15 cellular contexts compared by ENCODE assay signal in the genomic region with DNA sequence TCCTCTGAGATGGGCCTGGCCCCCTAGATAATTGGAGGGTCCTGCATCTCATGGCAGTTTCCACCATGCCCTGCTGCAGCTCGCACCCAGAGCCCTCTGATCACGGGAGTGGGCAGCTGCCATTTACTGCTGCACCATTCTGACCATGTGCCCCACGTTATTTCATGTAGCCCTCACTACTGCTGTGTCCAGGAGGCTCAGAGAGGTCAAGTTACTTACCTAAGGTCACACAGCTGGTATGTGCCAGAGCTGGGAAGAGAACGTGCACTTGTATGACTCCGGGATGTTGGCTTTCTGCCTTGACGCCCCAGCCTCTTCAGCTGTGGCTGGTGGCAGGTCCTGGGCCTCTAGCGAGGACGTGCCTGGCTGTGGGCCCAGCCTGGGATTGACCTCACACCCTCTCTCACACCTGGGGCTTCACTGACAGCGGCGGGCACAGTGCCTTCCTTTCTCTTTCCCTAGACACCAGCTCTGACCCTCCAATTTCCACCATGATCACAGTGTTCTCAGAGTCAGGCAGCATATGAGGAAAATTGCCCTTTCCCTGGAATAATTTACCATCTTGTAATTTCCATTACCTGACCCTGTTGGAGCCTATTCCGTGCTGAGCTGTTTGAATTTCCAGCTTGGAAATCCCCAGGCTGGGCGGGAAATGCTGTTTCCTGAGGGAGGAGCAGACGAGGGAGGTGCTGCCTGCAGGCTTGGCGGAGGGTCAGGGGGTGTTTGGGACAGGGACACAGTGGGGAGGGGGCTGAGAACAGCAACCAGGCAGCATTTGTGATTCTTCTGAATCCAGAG. TPM values are rescaled to one million over a fixed set of nuclear protein-coding genes. Genes with fewer than 3 reads are reported as not detected.
DNase-seq lines count a peak whose midpoint lies in the region; ATAC-seq, FAIRE-seq and TF ChIP-seq lines count a peak whose summit lies in the region.
"Had no signal": no experiment of that assay in that cellular context is flagged by ENCODE, and none has a peak within 500 bp of the region (broad histone marks: within the 10 kb centered on the region; RNA-seq: fewer than 3 reads in every experiment).

No MANE protein-coding gene starts in this region.

- ATAC-seq in HepG2: peak; percentile 34
- ATAC-seq: activated CD8-positive, alpha-beta T cell treated with anti-CD3 and anti-CD28 coated beads, Interleukin-2, amount 10 ng/mL, durations not matched to agents 7 days and 5 days had no signal

- H2BK120ac ChIP-seq in H1 (replicated peaks; ENCODE audit: low read depth, low read length): no peak overlapping the region

- H3K27me3 ChIP-seq in H1 (replicated peaks in 1 of 4; ENCODE audit: control insufficient read depth in 3 of 4, extremely low read depth in 1 of 4, insufficient read depth in 3 of 4, low read length in 3 of 4): no peaks in the 10 kb centered on the region; a peak in 1 of 7 replicates
- peaks cover 2 to 25% of the 10 kb centered on the region in 2 experiments; a peak in 3 of 5 replicates for H3K27me3 ChIP-seq in HepG2 (ENCODE audit: control insufficient read depth in 1 of 2, insufficient read depth in 2 of 2, low read length in 2 of 2)
- H3K27me3 ChIP-seq in skeletal muscle tissue (ENCODE audit: control insufficient read depth in 3 of 3, insufficient read depth in 3 of 3, low read length in 3 of 3): peaks cover 44 to 72% (median 60%) of the 10 kb centered on the region in 3 donors

- H3K9ac ChIP-seq in H1 (replicated peaks in 1 of 4; ENCODE audit: extremely low read depth in 1 of 4, low read depth in 3 of 4, low read length in 3 of 4) (no peak overlapping the region), HepG2 (ENCODE audit: insufficient read depth, low read depth, low read length) (no peak overlapping the region), skeletal muscle tissue (ENCODE audit: low read depth in 1 of 3, low read length in 3 of 3) (peak overlapping the region in 1 of 3 donors; percentile 50)

- no peak overlapping the region for H2BK15ac ChIP-seq in H1 (ENCODE audit: low read length)

- intact Hi-C loops in HepG2 (cut with micrococcal nuclease; ENCODE audit: unreplicated experiment): no loop called here

- H2BK12ac ChIP-seq in H1 (ENCODE audit: low read depth, low read length): no peak overlapping the region

- H3K36me3 Mint-ChIP-seq in HFFc6 (ENCODE audit: low read depth): no peaks in the 10 kb centered on the region
- H3K36me3 Mint-ChIP-seq: CD14-positive monocyte had no signal

- H3K27ac Mint-ChIP-seq in HFFc6: no peak overlapping the region
- H3K27ac Mint-ChIP-seq: activated CD8-positive, alpha-beta T cell treated with anti-CD3 and anti-CD28 coated beads, Interleukin-2, amount 10 ng/mL, durations not matched to agents 7 days and 5 days had no signal

- H3K4me3 ChIP-seq in H1 (ENCODE audit: extremely low read depth in 1 of 4, insufficient read depth in 2 of 4, low read depth in 3 of 4, low read length in 4 of 4) (no peak overlapping the region), HepG2 (replicated peaks in 1 of 3; ENCODE audit: insufficient read depth in 1 of 3, low read depth in 2 of 3, low read length in 3 of 3) (no peak overlapping the region), skeletal muscle tissue (ENCODE audit: low read length in 3 of 3) (peak overlapping the region in 1 of 3 donors; percentile 45)

- H3K23ac ChIP-seq in H1 (ENCODE audit: insufficient read length): no peak overlapping the region

- H3K36me3 ChIP-seq in H1 (ENCODE audit: control insufficient read depth in 2 of 4, insufficient read depth in 4 of 4, low read length in 3 of 4) (no peaks in the 10 kb centered on the region), HepG2 (replicated peaks in 1 of 2; ENCODE audit: control insufficient read depth in 1 of 2, insufficient read depth in 2 of 2, low read length in 2 of 2) (no peaks in the 10 kb centered on the region), skeletal muscle tissue (ENCODE audit: control insufficient read depth in 3 of 3, insufficient read depth in 3 of 3, low read length in 3 of 3) (no peaks in the 10 kb centered on the region)

- no peak for FAIRE-seq in H1 (lab: Jason Lieb, UNC)
- FAIRE-seq in HepG2 (lab: Jason Lieb, UNC): no peak

- no peak overlapping the region for H3K4me2 ChIP-seq in H1 (ENCODE audit: insufficient read depth in 1 of 2, low read depth in 2 of 2, low read length in 2 of 2)
- peak overlapping the region; percentile 8; the same call in 1 of the 2 replicates for H3K4me2 ChIP-seq in HepG2 (ENCODE audit: low read depth, low read length)

- 0 out of 2 replicates have a peak overlapping the region, but pooled peaks have one; percentile 40 for H2BK20ac ChIP-seq in H1 (ENCODE audit: low read length)

- H3K4me1 ChIP-seq in H1 (replicated peaks in 1 of 4; ENCODE audit: control insufficient read depth in 3 of 4, insufficient read depth in 4 of 4, low read length in 3 of 4): peaks cover 0 to 16% (median 4%) of the 10 kb centered on the region in 4 experiments; a peak in 5 of 7 replicates
- H3K4me1 ChIP-seq in HepG2 (ENCODE audit: insufficient read depth, low read length): peaks cover 13% of the 10 kb centered on the region
- H3K4me1 ChIP-seq in skeletal muscle tissue (ENCODE audit: control insufficient read depth in 3 of 3, insufficient read depth in 3 of 3, low read length in 3 of 3): peaks cover 7 to 15% (median 14%) of the 10 kb centered on the region in 3 donors

- H3K23me2 ChIP-seq in H1 (ENCODE audit: low read depth, low read length): no peaks in the 10 kb centered on the region

- no peak overlapping the region for H3K56ac ChIP-seq in H1 (replicated peaks; ENCODE audit: insufficient read length, low read depth, low read length)

- H3K18ac ChIP-seq in H1 (ENCODE audit: extremely low read depth, low read length): no peak overlapping the region

- no TSS peak for BruUV-seq in HepG2 (replicated peaks; lab: Mats Ljungman, UMichigan)

- no peaks in the 10 kb centered on the region; the same call in 1 of the 2 replicates for H3K79me1 ChIP-seq in H1 (ENCODE audit: low read depth, low read length)

- TF ChIP-seq RAD21 in H1 (IDR thresholded peaks at IDR 0.05 in 1 of 2, conservative IDR thresholded peaks at IDR 0.05 in 1 of 2; ENCODE audit: low read depth in 2 of 2, low read length in 2 of 2): no peak
- no peak for TF ChIP-seq RAD21 in HepG2 (CRISPR knock-in tag; IDR thresholded peaks at IDR 0.05)

- in situ Hi-C loops in HepG2 (cut with HindIII; ENCODE audit: extremely low pct_ligation_motif_present, low pct_unique_long_range_greater_than_20kb): no loop called here

- H3K4me1 Mint-ChIP-seq in HFFc6 (ENCODE audit: low read depth): no peaks in the 10 kb centered on the region

- peaks cover 55% of the 10 kb centered on the region for H3K27me3 Mint-ChIP-seq in HFFc6 (ENCODE audit: insufficient read depth)

- CTCF ChIA-PET in H1 (lab: Charles Lee; ENCODE audit: partially characterized antibody) (interaction anchor here (0.6 to 2.3 kb wide), 9 partner anchors 17 to 500 kb away, joined by 3 to 8 read pairs (median 5); no protein-coding TSS in a partner anchor), HepG2 (lab: Yijun Ruan, JAX; ENCODE audit: low intra/inter-chr PET ratio, low total read pairs) (no interaction called here)

- TF ChIP-seq POLR2A in H1 (IDR thresholded peaks at IDR 0.05; ENCODE audit: control extremely low read depth in 1 of 2, low read depth in 2 of 2, low read length in 2 of 2): no peak
- no peak for TF ChIP-seq POLR2A in HepG2 (IDR thresholded peaks at IDR 0.05; ENCODE audit: insufficient read depth in 1 of 2, low read depth in 2 of 2, low read length in 2 of 2)

- H4K8ac ChIP-seq in H1 (ENCODE audit: extremely low read depth, insufficient read depth, low read length): no peak overlapping the region

- TF ChIP-seq CTCF in H1 (IDR thresholded peaks at IDR 0.05; ENCODE audit: control extremely low read depth in 1 of 3, insufficient read depth in 1 of 3, low read depth in 1 of 3, low read length in 3 of 3) (no peak), HepG2 (CRISPR knock-in tag; IDR thresholded peaks at IDR 0.05) (no peak), HFFc6 (IDR thresholded peaks at IDR 0.05) (no peak)

- peaks cover 4% of the 10 kb centered on the region; the same call in 1 of the 2 replicates for H3K9me3 Mint-ChIP-seq in HFFc6

- H3K14ac ChIP-seq in H1 (ENCODE audit: insufficient read length): no peak overlapping the region

- 69% methylated on average over 12 of the region's 14 CpGs; no CpG with 5 or more reads in 1 of the 2 experiments for WGBS in H1 (ENCODE audit: extremely low coverage in 1 of 2, insufficient coverage in 1 of 2, insufficient read length in 1 of 2, insufficient replicate concordance in 2 of 2, low coverage in 1 of 2, low lambda C conversion rate in 2 of 2, missing lambda C conversion rate in 1 of 2), 2 experiments
- WGBS in HepG2 (ENCODE audit: low lambda C conversion rate): 1% methylated on average over 8 of the region's 14 CpGs

- no peaks in the 10 kb centered on the region for H3K9me3 ChIP-seq in H1 (ENCODE audit: insufficient read depth in 2 of 2, low read depth in 1 of 2, low read length in 1 of 2)
- H3K9me3 ChIP-seq in HepG2 (ENCODE audit: low read length): no peaks in the 10 kb centered on the region
- H3K9me3 ChIP-seq in skeletal muscle tissue (ENCODE audit: control insufficient read depth in 3 of 3, low read length in 3 of 3): peaks cover 0 to 3% (median 0%) of the 10 kb centered on the region in 3 donors

- POLR2A ChIA-PET in H1 (lab: Charles Lee; ENCODE audit: partially characterized antibody) (interaction anchor here (0.7 to 1.9 kb wide), 2 partner anchors 17 to 19 kb away, joined by 3 to 6 read pairs; a partner anchor contains a TSS), HepG2 (lab: Yijun Ruan, JAX) (no interaction called here)

- no peak overlapping the region for H3K4ac ChIP-seq in H1 (replicated peaks; ENCODE audit: insufficient read length, low read depth, low read length)

- DNase-seq in NCI-H2227 (lab: John Stamatoyannopoulos, UW; ENCODE audit: unreplicated experiment): peak; percentile 16
- peak in 1 of 2 experiments; percentile 42 for DNase-seq in H1 (ENCODE audit: low read depth in 1 of 2, low spot score in 2 of 2)
- DNase-seq in HepG2 (ENCODE audit: low spot score): no peak
- no peak for DNase-seq in HFFc6
- no peak for DNase-seq in SIG-M5 treated with dmso at 0.1 percent for 504 hours (lab: John Stamatoyannopoulos, UW; ENCODE audit: unreplicated experiment)
- no peak for DNase-seq in amniotic stem cell (lab: John Stamatoyannopoulos, UW)
- no peak for DNase-seq in NCI-H1092 treated with DMSO at 0.1 percent for 48 hours (lab: John Stamatoyannopoulos, UW)
- DNase-seq: activated CD8-positive, alpha-beta T cell treated with anti-CD3 and anti-CD28 coated beads, Interleukin-2, amount 10 ng/mL, durations not matched to agents 7 days and 5 days; activated naive CD4-positive, alpha-beta T cell treated with Interleukin-2 at 50 U/mL for 16 hours; cortex of kidney; NCI-H187 treated with DMSO at 0.1 percent for 48 hours; stimulated activated CD8-positive, alpha-beta memory T cell treated with anti-CD3 and anti-CD28 coated beads, Interleukin-4, amount 100 ng/mL, for 48 hours; T-helper 9 cell had no signal

- TF ChIP-seq EP300 in H1 (IDR thresholded peaks at IDR 0.05; ENCODE audit: borderline replicate concordance in 1 of 2, low read depth in 2 of 2, low read length in 2 of 2) (no peak), HepG2 (IDR thresholded peaks at IDR 0.05; ENCODE audit: low read depth in 2 of 2, low read length in 2 of 2) (no peak), HepG2 (CRISPR knock-in tag; IDR thresholded peaks at IDR 0.05; ENCODE audit: borderline replicate concordance) (no peak)

- no peak overlapping the region for H2BK5ac ChIP-seq in H1 (ENCODE audit: low read depth, low read length)

- H4K91ac ChIP-seq in H1 (replicated peaks; ENCODE audit: insufficient read length, low read length): peak overlapping the region; percentile 39

- no peaks in the 10 kb centered on the region for H4K20me1 ChIP-seq in H1 (replicated peaks in 1 of 2; ENCODE audit: control insufficient read depth in 1 of 2, insufficient read depth in 2 of 2, low read length in 2 of 2)
- no peaks in the 10 kb centered on the region for H4K20me1 ChIP-seq in HepG2 (ENCODE audit: insufficient read depth, low read length)

- no peak overlapping the region for H4K5ac ChIP-seq in H1 (ENCODE audit: insufficient read length, low read depth, low read length)

- H2AFZ ChIP-seq in H1 (ENCODE audit: low read length) (no peak overlapping the region), HepG2 (ENCODE audit: low read length) (no peak overlapping the region)

- H3K27ac ChIP-seq in H1 (ENCODE audit: low read depth, low read length) (no peak overlapping the region), HepG2 (ENCODE audit: extremely low read length, insufficient read depth, low read length) (no peak overlapping the region), skeletal muscle tissue (ENCODE audit: low read depth, low read length) (peak overlapping the region; percentile 34)

- H2AK5ac ChIP-seq in H1 (ENCODE audit: low read depth, low read length): no peak overlapping the region

- H3K4me3 Mint-ChIP-seq in HFFc6: no peak overlapping the region
- H3K4me3 Mint-ChIP-seq: activated CD8-positive, alpha-beta T cell treated with anti-CD3 and anti-CD28 coated beads, Interleukin-2, amount 10 ng/mL, durations not matched to agents 7 days and 5 days; CD14-positive monocyte had no signal

- no peaks in the 10 kb centered on the region for H3K79me2 ChIP-seq in H1 (ENCODE audit: control insufficient read depth in 1 of 2, insufficient read depth in 2 of 2, low read length in 2 of 2)
- H3K79me2 ChIP-seq in HepG2 (ENCODE audit: insufficient read depth, low read length): no peaks in the 10 kb centered on the region

RNA-seq across cellular contexts. Expression of a gene that starts 18.6 kb away (rescaled TPM):
- total RNA-seq in H1 (2021; fragmentation: NEBNext Ultra II Directional; extraction: Animal tissue kit (Norgen Biotek cat#: 25700)): 3.3 and 4.0 TPM in 2 replicates
- polyA plus RNA-seq in H1 (2011; rRNA removed) (1.3 and 1.8 TPM in 2 replicates), HepG2 (2011; rRNA removed) (0.09 and 0.77 TPM in 2 replicates)
- polyA plus RNA-seq in H1 (2011; cell fraction: cytosol; rRNA removed): 2.2 TPM
- polyA plus RNA-seq in H1 (2011; cell fraction: nucleus; rRNA removed): 2.5 TPM
- 1.0 to 1.7 TPM (median 1.5 TPM) in 4 replicates for polyA plus RNA-seq in H1 (2012, experiment 1 of 2)
- polyA plus RNA-seq in H1 (2012, experiment 2 of 2): 1.3 TPM
- 1.3 TPM for polyA plus RNA-seq in H1 (2013, experiment 1 of 2)
- 1.1 TPM for polyA plus RNA-seq in H1 (2013, experiment 2 of 2)
- polyA minus RNA-seq in H1 (2011; rRNA and poly(A)+ RNA removed): 1.9 and 3.6 TPM in 2 replicates
- polyA minus RNA-seq in H1 (2011; cell fraction: cytosol; rRNA and poly(A)+ RNA removed): 2.5 TPM
- polyA minus RNA-seq in H1 (2011; cell fraction: nucleus; rRNA and poly(A)+ RNA removed): 3.1 TPM
- total RNA-seq in HepG2 (2016; rRNA removed; fragmentation: Illumina TruSeq; extraction: Trizol) (0.22 TPM in 1 of 2 replicates, not detected in the other), skeletal muscle tissue (2.1 TPM)
- 0.09 and 0.30 TPM in 2 replicates for total RNA-seq in HepG2 (2016; cell fraction: cytosol; rRNA removed; fragmentation: Illumina TruSeq; extraction: Trizol; ENCODE audit: low read depth)
- 0.04 TPM in 1 of 2 replicates, not detected in the other for total RNA-seq in HepG2 (2016; cell fraction: insoluble cytoplasmic fraction; rRNA removed; fragmentation: Illumina TruSeq; extraction: Trizol)
- 0.06 and 0.38 TPM in 2 replicates for total RNA-seq in HepG2 (2016; cell fraction: membrane; rRNA removed; fragmentation: Illumina TruSeq; extraction: Trizol)
- total RNA-seq in HepG2 (2016; cell fraction: nucleus; rRNA removed; fragmentation: Illumina TruSeq; extraction: Trizol): 0.06 TPM in 1 of 2 replicates, not detected in the other
- 0.21 and 0.25 TPM in 2 replicates for polyA plus RNA-seq in HepG2 (2011; cell fraction: cytosol; rRNA removed)
- polyA plus RNA-seq in HepG2 (2011; cell fraction: nucleus; rRNA removed): 0.31 and 0.33 TPM in 2 replicates
- polyA plus RNA-seq in HepG2 (2012): 0.05 and 0.23 TPM in 2 replicates
- 0.08 and 0.34 TPM in 2 replicates for polyA plus RNA-seq in HepG2 (2016; cell fraction: cytosol; fragmentation: Illumina TruSeq; extraction: Trizol; ENCODE audit: low read depth)
- polyA plus RNA-seq in HepG2 (2016; cell fraction: insoluble cytoplasmic fraction; fragmentation: Illumina TruSeq; extraction: Trizol; ENCODE audit: low read depth): not detected in 2 replicates
- 0.33 TPM in 1 of 2 replicates, not detected in the other for polyA plus RNA-seq in HepG2 (2016; cell fraction: membrane; fragmentation: Illumina TruSeq; extraction: Trizol; ENCODE audit: low read depth)
- polyA plus RNA-seq in HepG2 (2016; cell fraction: nucleus; fragmentation: Illumina TruSeq; extraction: Trizol; ENCODE audit: insufficient read depth, low read depth): 0.22 and 0.36 TPM in 2 replicates
- 0.08 TPM in 1 of 2 replicates, not detected in the other for polyA minus RNA-seq in HepG2 (2011; rRNA and poly(A)+ RNA removed; ENCODE audit: low replicate concordance)
- polyA minus RNA-seq in HepG2 (2011; cell fraction: cytosol; rRNA and poly(A)+ RNA removed): 0.40 TPM in 1 of 2 replicates, not detected in the other
- 0.13 TPM in 1 of 2 replicates, not detected in the other for polyA minus RNA-seq in HepG2 (2011; cell fraction: nucleus; rRNA and poly(A)+ RNA removed)
- not detected for total RNA-seq in HFFc6 (2021; fragmentation: NEBNext Ultra II Directional; extraction: Animal tissue kit (Norgen Biotek cat#: 25700))
- total RNA-seq: activated CD8-positive, alpha-beta T cell treated with anti-CD3 and anti-CD28 coated beads, Interleukin-2, amount 10 ng/mL, durations not matched to agents 7 days and 5 days had no signal
